ENCODE assay signal across 1 cellular context in the genomic region with DNA sequence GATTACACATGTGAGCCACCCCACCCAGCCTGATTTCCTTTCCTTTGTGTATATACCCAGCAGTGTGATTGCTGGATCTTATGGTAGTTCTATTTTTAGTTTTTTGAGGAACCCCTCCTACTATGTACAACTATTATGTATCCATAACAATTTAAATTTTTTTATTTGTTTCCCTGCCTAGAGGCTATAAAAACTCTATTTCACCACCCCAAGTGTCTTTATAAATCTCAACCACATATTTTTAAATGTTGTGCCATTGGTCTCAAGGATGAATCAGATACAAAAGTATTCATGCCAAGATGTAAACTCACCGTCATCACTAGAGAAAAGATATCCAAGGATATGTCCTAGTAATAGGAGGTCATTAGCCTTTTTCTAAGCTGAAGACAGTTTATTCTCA.
A peak's percentile ranks its signal among the peaks of the same experiment; 100 is the strongest.
TF ChIP-seq lines count a peak whose summit lies in the region.

No MANE protein-coding gene starts in this region.

TF ChIP-seq in SK-N-SH, 30 proteins besides CTCF, POLR2A, EP300 and RAD21 (continued from another document):
- TF ChIP-seq IRF3 (IDR thresholded peaks at IDR 0.05; ENCODE audit: low read depth, low read length): no peak
- no peak for TF ChIP-seq FOXM1 (IDR thresholded peaks at IDR 0.05; ENCODE audit: low read depth)
- TF ChIP-seq RXRA (IDR thresholded peaks at IDR 0.05; ENCODE audit: borderline replicate concordance, low read depth): no peak; the same call in 1 of the 2 replicates
- no peak for TF ChIP-seq RFX5 (IDR thresholded peaks at IDR 0.05; ENCODE audit: low read length)
- TF ChIP-seq GABPA (IDR thresholded peaks at IDR 0.05; ENCODE audit: low read depth): no peak
- peak; percentile 89; the same call in 1 of the 2 replicates for TF ChIP-seq FOSL2 (IDR thresholded peaks at IDR 0.05; ENCODE audit: borderline replicate concordance, low read depth)
TF ChIP-seq in SK-N-SH: peak in this region for 5.
